ENCODE assay signal across 18 cellular contexts in the genomic region with DNA sequence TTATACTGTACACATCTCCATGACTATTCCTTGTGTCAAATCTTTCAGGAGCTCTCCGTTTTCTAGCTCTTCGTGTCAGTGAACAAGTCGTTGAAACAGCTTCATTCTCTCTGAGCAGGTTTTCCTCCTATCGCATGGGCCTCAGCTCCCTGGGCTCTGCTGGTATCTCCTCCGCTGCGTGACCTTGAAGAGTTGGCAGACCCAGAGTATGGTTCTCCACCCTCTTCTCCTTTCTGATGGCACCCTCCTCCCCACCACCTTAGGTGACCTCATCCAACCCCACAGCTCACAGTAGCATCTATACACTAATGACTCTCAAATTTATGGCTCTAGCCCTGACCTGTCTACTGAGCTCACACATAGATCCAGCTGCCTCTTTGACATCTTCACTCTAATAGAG. TPM values are rescaled to one million over a fixed set of nuclear protein-coding genes. Genes with fewer than 3 reads are reported as not detected.
DNase-seq lines count a peak whose midpoint lies in the region; ATAC-seq and TF ChIP-seq lines count a peak whose summit lies in the region.
"Had no signal": no experiment of that assay in that cellular context is flagged by ENCODE, and none has a peak within 500 bp of the region (broad histone marks: within the 10 kb centered on the region; RNA-seq: fewer than 3 reads in every experiment).

No MANE protein-coding gene starts in this region.

- no peak overlapping the region for H3K27ac Mint-ChIP-seq in natural killer cell treated with Interleukin-12 subunit alpha and Interleukin-12 subunit beta and Interleukin-15 and Interleukin-18, amount 100 ng/mL, for 72 hours
- H3K27ac Mint-ChIP-seq in natural killer cell, result no peak overlapping the region
- H3K27ac Mint-ChIP-seq in stimulated activated memory B cell treated with anti-CD40 and anti-IgM and Interleukin-4, amounts not matched to agents 10 μg/mL and 1 μg/mL and 100 μg/mL, for 72 hours, result no peak overlapping the region
- H3K27ac Mint-ChIP-seq: CD4-positive, alpha-beta memory T cell; GM23338; H9 had no signal

- TF ChIP-seq CTCF in natural killer cell (IDR thresholded peaks at IDR 0.05), result no peak

- peaks cover 6 to 11% of the 10 kb centered on the region in 2 donors for H3K27me3 Mint-ChIP-seq in natural killer cell treated with Interleukin-12 subunit alpha and Interleukin-12 subunit beta and Interleukin-15 and Interleukin-18, amount 100 ng/mL, for 72 hours
- H3K27me3 Mint-ChIP-seq in natural killer cell (ENCODE audit: low read depth in 2 of 2), result peaks cover 8 to 9% of the 10 kb centered on the region in 2 donors
- peaks cover 4% of the 10 kb centered on the region for H3K27me3 Mint-ChIP-seq in stimulated activated memory B cell treated with anti-CD40 and anti-IgM and Interleukin-4, amounts not matched to agents 10 μg/mL and 1 μg/mL and 100 μg/mL, for 72 hours

- no peaks in the 10 kb centered on the region for H3K9me3 Mint-ChIP-seq in natural killer cell treated with Interleukin-12 subunit alpha and Interleukin-12 subunit beta and Interleukin-15 and Interleukin-18, amount 100 ng/mL, for 72 hours
- no peaks in the 10 kb centered on the region for H3K9me3 Mint-ChIP-seq in natural killer cell
- no peaks in the 10 kb centered on the region for H3K9me3 Mint-ChIP-seq in stimulated activated memory B cell treated with anti-CD40 and anti-IgM and Interleukin-4, amounts not matched to agents 10 μg/mL and 1 μg/mL and 100 μg/mL, for 72 hours
- H3K9me3 Mint-ChIP-seq: CD4-positive, alpha-beta memory T cell; GM23338; H9 had no signal

- intact Hi-C loops in Right ventricle myocardium inferior (cut with DNase I), result no loop called here
- intact Hi-C loops in Right ventricle myocardium superior (cut with DNase I), result no loop called here
- intact Hi-C loops in natural killer cell (cut with micrococcal nuclease), result no loop called here

- ATAC-seq in Right ventricle myocardium inferior (peak; percentile 46), Right ventricle myocardium superior (ENCODE audit: poor library complexity) (no peak), natural killer cell (no peak), HG03280 (IDR thresholded peaks at IDR 0.05; ENCODE audit: unreplicated experiment) (no peak)
- peak; percentile 17 to 48 for ATAC-seq in natural killer cell treated with Interleukin-12 subunit alpha and Interleukin-12 subunit beta and Interleukin-15 and Interleukin-18, amount 100 ng/mL, for 72 hours
- peak; percentile 22 for ATAC-seq in stimulated activated memory B cell treated with anti-CD40 and anti-IgM and Interleukin-4, amounts not matched to agents 10 μg/mL and 1 μg/mL and 100 μg/mL, for 72 hours
- ATAC-seq: GM23338, HCT116 had no signal

- no peaks in the 10 kb centered on the region for H3K36me3 Mint-ChIP-seq in natural killer cell treated with Interleukin-12 subunit alpha and Interleukin-12 subunit beta and Interleukin-15 and Interleukin-18, amount 100 ng/mL, for 72 hours
- H3K36me3 Mint-ChIP-seq in natural killer cell, result no peaks in the 10 kb centered on the region
- H3K36me3 Mint-ChIP-seq in stimulated activated memory B cell treated with anti-CD40 and anti-IgM and Interleukin-4, amounts not matched to agents 10 μg/mL and 1 μg/mL and 100 μg/mL, for 72 hours, result no peaks in the 10 kb centered on the region
- H3K36me3 Mint-ChIP-seq: CD4-positive, alpha-beta memory T cell had no signal

- no peaks in the 10 kb centered on the region for H3K4me1 Mint-ChIP-seq in natural killer cell treated with Interleukin-12 subunit alpha and Interleukin-12 subunit beta and Interleukin-15 and Interleukin-18, amount 100 ng/mL, for 72 hours (ENCODE audit: low read depth in 2 of 2)
- no peaks in the 10 kb centered on the region for H3K4me1 Mint-ChIP-seq in natural killer cell
- H3K4me1 Mint-ChIP-seq in stimulated activated memory B cell treated with anti-CD40 and anti-IgM and Interleukin-4, amounts not matched to agents 10 μg/mL and 1 μg/mL and 100 μg/mL, for 72 hours, result no peaks in the 10 kb centered on the region
- H3K4me1 Mint-ChIP-seq: CD4-positive, alpha-beta memory T cell; GM23338; H9 had no signal

- H3K4me3 Mint-ChIP-seq in natural killer cell treated with Interleukin-12 subunit alpha and Interleukin-12 subunit beta and Interleukin-15 and Interleukin-18, amount 100 ng/mL, for 72 hours, result no peak overlapping the region
- no peak overlapping the region for H3K4me3 Mint-ChIP-seq in natural killer cell
- no peak overlapping the region for H3K4me3 Mint-ChIP-seq in stimulated activated memory B cell treated with anti-CD40 and anti-IgM and Interleukin-4, amounts not matched to agents 10 μg/mL and 1 μg/mL and 100 μg/mL, for 72 hours
- H3K4me3 Mint-ChIP-seq: CD4-positive, alpha-beta memory T cell; GM23338; H9 had no signal

- DNase-seq in Right ventricle myocardium inferior (ENCODE audit: missing footprints) (no peak), Right ventricle myocardium superior (no peak), natural killer cell (no peak), cerebellar cortex (ENCODE audit: low spot score) (no peak)
- no peak for DNase-seq in natural killer cell treated with Interleukin-12 subunit alpha and Interleukin-12 subunit beta and Interleukin-15 and Interleukin-18, amount 100 ng/mL, for 72 hours (ENCODE audit: low spot score)
- DNase-seq: 8988T; C1 segment of cervical spinal cord; Calu3; CD4-positive, alpha-beta memory T cell; COR-L47; DMS53; DMS79 treated with DMSO at 0.1 percent for 48 hours; GF-D8; H9 had no signal

RNA-seq across cellular contexts. Expression of a gene that starts 36.0 kb away (rescaled TPM):
- total RNA-seq in Right ventricle myocardium inferior (1.0 TPM), Right ventricle myocardium superior (0.62 TPM), natural killer cell (under 1 TPM in 2 of 3 donors, not detected in 1; 0.23 to 0.82 TPM)
- total RNA-seq in natural killer cell treated with Interleukin-12 subunit alpha and Interleukin-12 subunit beta and Interleukin-15 and Interleukin-18, amount 100 ng/mL, for 72 hours, result not detected
- total RNA-seq: CD4-positive, alpha-beta memory T cell had no signal

Comparison
In these comparisons a context has a peak if more than half of its experiments do, and no peak if none do; other contexts are left out.
1. ATAC-seq: peak in Right ventricle myocardium inferior (single experiment), natural killer cell treated with Interleukin-12 subunit alpha and Interleukin-12 subunit beta and Interleukin-15 and Interleukin-18, amount 100 ng/mL, for 72 hours (2 of 2) and stimulated activated memory B cell treated with anti-CD40 and anti-IgM and Interleukin-4, amounts not matched to agents 10 μg/mL and 1 μg/mL and 100 μg/mL, for 72 hours (single experiment); none in Right ventricle myocardium superior (single experiment), natural killer cell (0 of 3) and HG03280 (single experiment).